ENCODE assay signal across 8 cellular contexts in genomic region chr6:70371454-70372105, GRCh38. TPM values are rescaled to one million over a fixed set of nuclear protein-coding genes. Genes with fewer than 3 reads are reported as not detected.
A peak's percentile ranks its signal among the peaks of the same experiment; 100 is the strongest.
DNase-seq lines count a peak whose midpoint lies in the region; ATAC-seq and TF ChIP-seq lines count a peak whose summit lies in the region.

No MANE protein-coding gene starts in this region.

- H2BK5ac ChIP-seq in neuronal stem cell (ENCODE audit: low read length): no peak overlapping the region

- H3K9me3 Mint-ChIP-seq in activated CD4-positive, alpha-beta T cell treated with anti-CD3 and anti-CD28 coated beads, Interleukin-2, amount 10 ng/mL, durations not matched to agents 24 days and 14 days: no peaks in the 10 kb centered on the region

- H2BK12ac ChIP-seq in neuronal stem cell (ENCODE audit: low read length): no peak overlapping the region

- H3K9ac ChIP-seq in parathyroid adenoma (no peak overlapping the region), neuronal stem cell (ENCODE audit: low read depth, low read length, poor library complexity) (no peak overlapping the region)

- H3K36me3 Mint-ChIP-seq in activated CD4-positive, alpha-beta T cell treated with anti-CD3 and anti-CD28 coated beads, Interleukin-2, amount 10 ng/mL, durations not matched to agents 24 days and 14 days (ENCODE audit: low read depth): no peaks in the 10 kb centered on the region

- no peak overlapping the region for H3K4me3 Mint-ChIP-seq in activated CD4-positive, alpha-beta T cell treated with anti-CD3 and anti-CD28 coated beads, Interleukin-2, amount 10 ng/mL, durations not matched to agents 24 days and 14 days

- H3K27ac Mint-ChIP-seq in activated CD4-positive, alpha-beta T cell treated with anti-CD3 and anti-CD28 coated beads, Interleukin-2, amount 10 ng/mL, durations not matched to agents 24 days and 14 days: no peak overlapping the region

- in situ Hi-C loops in SK-MEL-5 (cut with HindIII; ENCODE audit: low pct_unique_long_range_greater_than_20kb, low sequenced_read_pairs): no loop called here

- H3K4me1 Mint-ChIP-seq in activated CD4-positive, alpha-beta T cell treated with anti-CD3 and anti-CD28 coated beads, Interleukin-2, amount 10 ng/mL, durations not matched to agents 24 days and 14 days: no peaks in the 10 kb centered on the region

- H3K4me3 ChIP-seq in esophagus squamous epithelium: no peak overlapping the region
- H3K4me3 ChIP-seq in parathyroid adenoma (ENCODE audit: low read depth, low read length): no peak overlapping the region
- H3K4me3 ChIP-seq in neuronal stem cell (ENCODE audit: low read length in 2 of 2): no peak overlapping the region

- peak; percentile 45 for ATAC-seq in GM21526 (IDR thresholded peaks at IDR 0.05; ENCODE audit: low FRiP score, unreplicated experiment)

- H3K18ac ChIP-seq in neuronal stem cell (ENCODE audit: low read length): no peak overlapping the region

- H3K36me3 ChIP-seq in esophagus squamous epithelium: no peaks in the 10 kb centered on the region
- H3K36me3 ChIP-seq in parathyroid adenoma (ENCODE audit: control insufficient read depth, insufficient read depth, low read length): no peaks in the 10 kb centered on the region
- no peaks in the 10 kb centered on the region for H3K36me3 ChIP-seq in neuronal stem cell (replicated peaks in 1 of 2; ENCODE audit: control insufficient read depth in 2 of 2, insufficient read depth in 2 of 2, low read length in 2 of 2)

- H4K91ac ChIP-seq in neuronal stem cell (ENCODE audit: low read depth, low read length, poor library complexity): no peak overlapping the region

- intact Hi-C loops in esophagus squamous epithelium (cut with DNase I): no loop called here
- intact Hi-C loops in activated CD4-positive, alpha-beta T cell treated with anti-CD3 and anti-CD28 coated beads, Interleukin-2, amount 10 ng/mL, durations not matched to agents 24 days and 14 days (cut with micrococcal nuclease): loop anchor here (2.0 kb wide), 1 partner anchor 641 kb away; no protein-coding TSS in a partner anchor

- no peak overlapping the region for H3K27ac ChIP-seq in esophagus squamous epithelium
- no peak overlapping the region for H3K27ac ChIP-seq in parathyroid adenoma
- no peak overlapping the region for H3K27ac ChIP-seq in neuronal stem cell (replicated peaks; ENCODE audit: low read length)

- no peaks in the 10 kb centered on the region for H3K79me2 ChIP-seq in parathyroid adenoma

- no peak overlapping the region for H3K4ac ChIP-seq in neuronal stem cell (ENCODE audit: low read length)

- no peak overlapping the region for H2BK15ac ChIP-seq in neuronal stem cell (ENCODE audit: low read length)

- H3K9me3 ChIP-seq in esophagus squamous epithelium (no peaks in the 10 kb centered on the region), parathyroid adenoma (ENCODE audit: control insufficient read depth, low read length) (no peaks in the 10 kb centered on the region), neuronal stem cell (replicated peaks in 1 of 2; ENCODE audit: control insufficient read depth in 2 of 2, insufficient read depth in 1 of 2, low read depth in 1 of 2, low read length in 2 of 2) (no peaks in the 10 kb centered on the region)

- H3K4me1 ChIP-seq in esophagus squamous epithelium: peaks cover 0 to 27% (median 4%) of the 10 kb centered on the region in 3 donors
- no peaks in the 10 kb centered on the region for H3K4me1 ChIP-seq in parathyroid adenoma
- no peaks in the 10 kb centered on the region for H3K4me1 ChIP-seq in neuronal stem cell (ENCODE audit: control insufficient read depth in 2 of 2, insufficient read depth in 1 of 2, low read depth in 1 of 2, low read length in 2 of 2)

- 13 to 16% methylated on average over 1 of the region's 1 CpG for WGBS in esophagus squamous epithelium, 2 donors
- no CpG with 5 or more reads among the region's 1 CpG for WGBS in neuronal stem cell (ENCODE audit: extremely low coverage in 2 of 2, insufficient read length in 2 of 2, insufficient replicate concordance in 1 of 2), 2 donors

- H2BK120ac ChIP-seq in neuronal stem cell (ENCODE audit: low read depth, low read length): no peak overlapping the region

- H3K27me3 ChIP-seq in esophagus squamous epithelium (no peaks in the 10 kb centered on the region), parathyroid adenoma (ENCODE audit: control insufficient read depth, insufficient read depth, low read length) (no peaks in the 10 kb centered on the region), neuronal stem cell (ENCODE audit: control insufficient read depth in 3 of 3, insufficient read depth in 3 of 3, low read depth in 1 of 3, low read length in 3 of 3) (peaks cover 0 to 13% (median 0%) of the 10 kb centered on the region in 3 experiments)

- no peak overlapping the region for H3K14ac ChIP-seq in neuronal stem cell (ENCODE audit: low read length)

- H2AK5ac ChIP-seq in neuronal stem cell (ENCODE audit: low read depth, low read length): no peak overlapping the region

- no peak overlapping the region for H2AFZ ChIP-seq in parathyroid adenoma
- no peak overlapping the region for H2AFZ ChIP-seq in neuronal stem cell (ENCODE audit: low read length)

- peaks cover 37% of the 10 kb centered on the region for H3K27me3 Mint-ChIP-seq in activated CD4-positive, alpha-beta T cell treated with anti-CD3 and anti-CD28 coated beads, Interleukin-2, amount 10 ng/mL, durations not matched to agents 24 days and 14 days

- peak; percentile 37 to 79 (median 64) for TF ChIP-seq CTCF in esophagus squamous epithelium (IDR thresholded peaks at IDR 0.05)
- TF ChIP-seq CTCF in parathyroid adenoma (IDR thresholded peaks at IDR 0.05): peak; percentile 68

- H3K4me2 ChIP-seq in parathyroid adenoma (ENCODE audit: low read length) (peak overlapping the region; percentile 6), neuronal stem cell (ENCODE audit: insufficient read depth, low read length, poor library complexity, severe bottlenecking) (no peak overlapping the region)

- no peak overlapping the region for H3K23ac ChIP-seq in neuronal stem cell (ENCODE audit: low read depth, low read length, poor library complexity)

- no peak overlapping the region for H4K8ac ChIP-seq in neuronal stem cell (ENCODE audit: low read depth, low read length)

- peak; percentile 88 for DNase-seq in DMS 273 (lab: John Stamatoyannopoulos, UW; ENCODE audit: unreplicated experiment)
- peak; percentile 8 for DNase-seq in NCI-H128 (lab: John Stamatoyannopoulos, UW; ENCODE audit: unreplicated experiment)
- peak; percentile 73 for DNase-seq in SK-MEL-5 (ENCODE audit: low read depth, low spot score)
- DNase-seq in esophagus squamous epithelium (lab: John Stamatoyannopoulos, UW): no peak
- DNase-seq in neuronal stem cell (ENCODE audit: low spot score): no peak
- no peak for DNase-seq in activated CD4-positive, alpha-beta T cell treated with anti-CD3 and anti-CD28 coated beads, Interleukin-2, amount 10 ng/mL, durations not matched to agents 24 days and 14 days

- TF ChIP-seq POLR2A in esophagus squamous epithelium (IDR thresholded peaks at IDR 0.05): no peak

- no peaks in the 10 kb centered on the region for H3K79me1 ChIP-seq in neuronal stem cell (ENCODE audit: low read depth, low read length)

RNA-seq across cellular contexts. Expression of gene FAM135A, which starts 41.7 kb away (rescaled TPM):
- 11.5 and 12.5 TPM in 2 replicates for total RNA-seq in SK-MEL-5 (2014; rRNA removed; shearing (Covaris generic))
- polyA plus RNA-seq in SK-MEL-5 (2015; cell fraction: cytosol; rRNA removed): 9.3 and 10.2 TPM in 2 replicates
- 20.3 and 25.6 TPM in 2 replicates for polyA plus RNA-seq in SK-MEL-5 (2015; cell fraction: nucleus; rRNA removed)
- total RNA-seq in esophagus squamous epithelium: 100 to 1,000 TPM in 3 of 4 donors, 10 to 100 TPM in 1; 81.4 to 142 (median 120) TPM
- polyA plus RNA-seq in neuronal stem cell (2013, experiment 1 of 2): 17.9 TPM
- 18.7 TPM for polyA plus RNA-seq in neuronal stem cell (2013, experiment 2 of 2)
- 7.7 and 10.5 TPM in 2 replicates for total RNA-seq in activated CD4-positive, alpha-beta T cell treated with anti-CD3 and anti-CD28 coated beads, Interleukin-2, amount 10 ng/mL, durations not matched to agents 24 days and 14 days

Comparison
In these comparisons a context has a peak if more than half of its experiments do, and no peak if none do; other contexts are left out.
1. DNase-seq: peak in DMS 273 (single experiment), NCI-H128 (single experiment) and SK-MEL-5 (single experiment); none in esophagus squamous epithelium (single experiment), neuronal stem cell (single experiment) and activated CD4-positive, alpha-beta T cell treated with anti-CD3 and anti-CD28 coated beads, Interleukin-2, amount 10 ng/mL, durations not matched to agents 24 days and 14 days (single experiment).